Comparison of ENCODE assay signal across 13 cellular contexts in genomic region chr6:105458552-105458951, GRCh38. TPM values are rescaled to one million over a fixed set of nuclear protein-coding genes. Genes with fewer than 3 reads are reported as not detected.
DNase-seq lines count a peak whose midpoint lies in the region; ATAC-seq and TF ChIP-seq lines count a peak whose summit lies in the region.
"Had no signal": no experiment of that assay in that cellular context is flagged by ENCODE, and none has a peak within 500 bp of the region (broad histone marks: within the 10 kb centered on the region; RNA-seq: fewer than 3 reads in every experiment).

No MANE protein-coding gene starts in this region.

- no peaks in the 10 kb centered on the region for H3K9me3 ChIP-seq in smooth muscle cell (replicated peaks; ENCODE audit: low read depth)

- no peak overlapping the region for H2AFZ ChIP-seq in smooth muscle cell (ENCODE audit: low read depth)

- no peaks in the 10 kb centered on the region for H3K36me3 ChIP-seq in smooth muscle cell (ENCODE audit: low read depth)

- H3K4me2 ChIP-seq in smooth muscle cell, result no peak overlapping the region

- H3K4me3 Mint-ChIP-seq in central memory CD8-positive, alpha-beta T cell, result peak overlapping the region; percentile 83

- peaks cover 3% of the 10 kb centered on the region for H3F3A ChIP-seq in smooth muscle cell (ENCODE audit: low read depth)

- peak; percentile 68 for DNase-seq in GM12865 (ENCODE audit: low read depth)
- no peak for DNase-seq in central memory CD8-positive, alpha-beta T cell (ENCODE audit: low spot score in 2 of 2)
- DNase-seq in smooth muscle cell (lab: John Stamatoyannopoulos, UW; ENCODE audit: unreplicated experiment), result no peak
- no peak for DNase-seq in NCI-H187 (lab: John Stamatoyannopoulos, UW)
- DNase-seq in stimulated activated CD4-positive, alpha-beta T cell treated with anti-CD3 and anti-CD28 coated beads, Interleukin-2, amount 100 ng/mL, for 48 hours, result no peak
- DNase-seq: amygdala, left colon, NCI-H187 treated with DMSO at 0.1 percent for 48 hours, retina had no signal

- H3K4me3 ChIP-seq in GM12865 (ENCODE audit: low read depth, low read length), result peak overlapping the region; percentile 56
- no peak overlapping the region for H3K4me3 ChIP-seq in smooth muscle cell

- TF ChIP-seq CTCF in GM12865 (IDR thresholded peaks at IDR 0.05; ENCODE audit: insufficient read depth, low read depth, low read length, missing control alignments) (no peak), smooth muscle cell (IDR thresholded peaks at IDR 0.05; ENCODE audit: borderline replicate concordance, insufficient read depth, poor library complexity, severe bottlenecking) (no peak)

- WGBS in smooth muscle cell (ENCODE audit: low lambda C conversion rate), result 100% methylated on average over 1 of the region's 1 CpG

- peak overlapping the region; percentile 93 for H3K27ac Mint-ChIP-seq in central memory CD8-positive, alpha-beta T cell (ENCODE audit: low read depth)

- H3K27ac ChIP-seq in smooth muscle cell (ENCODE audit: low read depth), result no peak overlapping the region
- H3K27ac ChIP-seq: HL-60 had no signal

- no peaks in the 10 kb centered on the region for H4K20me1 ChIP-seq in smooth muscle cell (ENCODE audit: low read depth)

- H3K27me3 ChIP-seq in smooth muscle cell (ENCODE audit: low read depth), result no peaks in the 10 kb centered on the region

- H3K9ac ChIP-seq in smooth muscle cell (ENCODE audit: low read depth), result no peak overlapping the region

- no peaks in the 10 kb centered on the region for H3K9me3 Mint-ChIP-seq in central memory CD8-positive, alpha-beta T cell

- H3K79me2 ChIP-seq in smooth muscle cell (ENCODE audit: low read depth), result no peaks in the 10 kb centered on the region

- no peaks in the 10 kb centered on the region for H3K4me1 ChIP-seq in smooth muscle cell (ENCODE audit: low read depth)

- H3K36me3 Mint-ChIP-seq in central memory CD8-positive, alpha-beta T cell (ENCODE audit: insufficient read depth), result peaks cover 15% of the 10 kb centered on the region

- H3K27me3 Mint-ChIP-seq in central memory CD8-positive, alpha-beta T cell, result no peaks in the 10 kb centered on the region

- peaks cover 59% of the 10 kb centered on the region for H3K4me1 Mint-ChIP-seq in central memory CD8-positive, alpha-beta T cell

- ATAC-seq in GM19455 (IDR thresholded peaks at IDR 0.05; ENCODE audit: unreplicated experiment), result peak; percentile 36
- ATAC-seq in HG03196 (IDR thresholded peaks at IDR 0.05; ENCODE audit: unreplicated experiment), result peak; percentile 46
- peak; percentile 59 for ATAC-seq in central memory CD8-positive, alpha-beta T cell (replicated peaks; ENCODE audit: extremely low read depth, poor library complexity, severe bottlenecking)
- no peak for ATAC-seq in HG03135 (IDR thresholded peaks at IDR 0.05; ENCODE audit: unreplicated experiment)
- ATAC-seq: left colon had no signal

RNA-seq across cellular contexts. Expression of gene PREP, which starts 55.7 kb away (rescaled TPM):
- 21.2 and 23.4 TPM in 2 replicates for total RNA-seq in smooth muscle cell
- polyA plus RNA-seq in smooth muscle cell, result 33.2 and 42.4 TPM in 2 replicates
